Comparison of ENCODE assay signal across 3 cellular contexts in genomic region chrX:14497184-14497666, GRCh38.
TF ChIP-seq lines count a peak whose summit lies in the region.

No MANE protein-coding gene starts in this region.

TF ChIP-seq in liver, 16 proteins besides CTCF, POLR2A, EP300 and RAD21 (continued from another document):
- no peak for TF ChIP-seq TAF1 (conservative IDR thresholded peaks at IDR 0.05)
- TF ChIP-seq JUND (IDR thresholded peaks at IDR 0.05) = no peak
- no peak for TF ChIP-seq SP1 (IDR thresholded peaks at IDR 0.05)
- TF ChIP-seq HNF4G (IDR thresholded peaks at IDR 0.05) = no peak

TF ChIP-seq in HepG2, 621 proteins besides CTCF, POLR2A, EP300 and RAD21 (continued from another document):
- TF ChIP-seq ZNF598 (CRISPR knock-in tag; IDR thresholded peaks at IDR 0.05; ENCODE audit: borderline replicate concordance) = no peak
- TF ChIP-seq ZNF275 (CRISPR knock-in tag; IDR thresholded peaks at IDR 0.05; ENCODE audit: borderline replicate concordance) = no peak
- no peak for TF ChIP-seq ZNF614 (CRISPR knock-in tag; IDR thresholded peaks at IDR 0.05; ENCODE audit: borderline replicate concordance)
- no peak for TF ChIP-seq ZNF446 (CRISPR knock-in tag; IDR thresholded peaks at IDR 0.05)
- no peak for TF ChIP-seq ARID5B (CRISPR knock-in tag; IDR thresholded peaks at IDR 0.05)

TF ChIP-seq in SK-N-SH, 30 proteins besides CTCF, POLR2A, EP300 and RAD21 (continued from another document):
- TF ChIP-seq, protein P1, sequence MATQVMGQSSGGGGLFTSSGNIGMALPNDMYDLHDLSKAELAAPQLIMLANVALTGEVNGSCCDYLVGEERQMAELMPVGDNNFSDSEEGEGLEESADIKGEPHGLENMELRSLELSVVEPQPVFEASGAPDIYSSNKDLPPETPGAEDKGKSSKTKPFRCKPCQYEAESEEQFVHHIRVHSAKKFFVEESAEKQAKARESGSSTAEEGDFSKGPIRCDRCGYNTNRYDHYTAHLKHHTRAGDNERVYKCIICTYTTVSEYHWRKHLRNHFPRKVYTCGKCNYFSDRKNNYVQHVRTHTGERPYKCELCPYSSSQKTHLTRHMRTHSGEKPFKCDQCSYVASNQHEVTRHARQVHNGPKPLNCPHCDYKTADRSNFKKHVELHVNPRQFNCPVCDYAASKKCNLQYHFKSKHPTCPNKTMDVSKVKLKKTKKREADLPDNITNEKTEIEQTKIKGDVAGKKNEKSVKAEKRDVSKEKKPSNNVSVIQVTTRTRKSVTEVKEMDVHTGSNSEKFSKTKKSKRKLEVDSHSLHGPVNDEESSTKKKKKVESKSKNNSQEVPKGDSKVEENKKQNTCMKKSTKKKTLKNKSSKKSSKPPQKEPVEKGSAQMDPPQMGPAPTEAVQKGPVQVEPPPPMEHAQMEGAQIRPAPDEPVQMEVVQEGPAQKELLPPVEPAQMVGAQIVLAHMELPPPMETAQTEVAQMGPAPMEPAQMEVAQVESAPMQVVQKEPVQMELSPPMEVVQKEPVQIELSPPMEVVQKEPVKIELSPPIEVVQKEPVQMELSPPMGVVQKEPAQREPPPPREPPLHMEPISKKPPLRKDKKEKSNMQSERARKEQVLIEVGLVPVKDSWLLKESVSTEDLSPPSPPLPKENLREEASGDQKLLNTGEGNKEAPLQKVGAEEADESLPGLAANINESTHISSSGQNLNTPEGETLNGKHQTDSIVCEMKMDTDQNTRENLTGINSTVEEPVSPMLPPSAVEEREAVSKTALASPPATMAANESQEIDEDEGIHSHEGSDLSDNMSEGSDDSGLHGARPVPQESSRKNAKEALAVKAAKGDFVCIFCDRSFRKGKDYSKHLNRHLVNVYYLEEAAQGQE (IDR thresholded peaks at IDR 0.05; ENCODE audit: low read depth, low read length) = no peak
- TF ChIP-seq RCOR1 (IDR thresholded peaks at IDR 0.05; ENCODE audit: low read length) = no peak
- no peak for TF ChIP-seq ZBTB33 (IDR thresholded peaks at IDR 0.05; ENCODE audit: borderline replicate concordance, low read depth)
- no peak for TF ChIP-seq JUND (IDR thresholded peaks at IDR 0.05)
- no peak for TF ChIP-seq TAF1 (IDR thresholded peaks at IDR 0.05; ENCODE audit: borderline replicate concordance, low read depth, low read length)
- no peak for TF ChIP-seq YY1 (IDR thresholded peaks at IDR 0.05; ENCODE audit: low read depth)
- TF ChIP-seq, protein P2, sequence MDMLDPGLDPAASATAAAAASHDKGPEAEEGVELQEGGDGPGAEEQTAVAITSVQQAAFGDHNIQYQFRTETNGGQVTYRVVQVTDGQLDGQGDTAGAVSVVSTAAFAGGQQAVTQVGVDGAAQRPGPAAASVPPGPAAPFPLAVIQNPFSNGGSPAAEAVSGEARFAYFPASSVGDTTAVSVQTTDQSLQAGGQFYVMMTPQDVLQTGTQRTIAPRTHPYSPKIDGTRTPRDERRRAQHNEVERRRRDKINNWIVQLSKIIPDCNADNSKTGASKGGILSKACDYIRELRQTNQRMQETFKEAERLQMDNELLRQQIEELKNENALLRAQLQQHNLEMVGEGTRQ (IDR thresholded peaks at IDR 0.05; ENCODE audit: borderline replicate concordance, low read depth, low read length) = no peak
- TF ChIP-seq FOXM1 (IDR thresholded peaks at IDR 0.05; ENCODE audit: low read depth) = no peak
- no peak for TF ChIP-seq SIN3A (IDR thresholded peaks at IDR 0.05; ENCODE audit: borderline replicate concordance, low read depth, low read length)
